ENCODE assay signal across 14 cellular contexts in the genomic region with DNA sequence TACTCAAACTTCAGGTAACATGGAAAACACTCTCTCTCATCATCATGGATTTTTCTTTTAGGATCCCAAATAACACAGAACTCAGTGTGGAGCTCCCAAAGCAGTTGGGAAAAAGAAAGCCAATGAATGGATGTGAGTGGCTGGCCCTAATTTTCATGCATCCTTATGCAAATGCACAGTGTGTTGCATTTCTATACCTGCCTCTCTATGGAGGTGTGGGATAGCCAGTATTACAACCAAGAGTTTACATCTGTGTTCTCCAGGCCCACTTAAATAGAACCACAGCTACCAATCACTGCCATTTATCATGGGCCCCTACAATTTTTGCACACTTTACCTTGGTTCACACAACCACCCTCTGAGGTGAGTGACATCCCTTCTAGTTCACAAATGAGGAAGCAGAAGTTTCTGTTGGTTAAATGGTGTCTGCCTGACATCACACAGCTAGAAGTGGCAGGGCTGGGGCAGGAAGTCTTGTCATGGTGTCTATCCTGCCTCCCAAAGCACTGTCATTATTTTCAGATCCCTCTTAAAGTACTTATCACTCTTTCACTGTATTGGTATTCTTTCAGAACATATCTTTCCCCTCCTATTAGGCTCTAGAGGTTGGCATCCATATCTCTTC. TPM values are rescaled to one million over a fixed set of nuclear protein-coding genes. Genes with fewer than 3 reads are reported as not detected.
DNase-seq lines count a peak whose midpoint lies in the region; ATAC-seq, FAIRE-seq and TF ChIP-seq lines count a peak whose summit lies in the region.
"Had no signal": no experiment of that assay in that cellular context is flagged by ENCODE, and none has a peak within 500 bp of the region (broad histone marks: within the 10 kb centered on the region; RNA-seq: fewer than 3 reads in every experiment).

No MANE protein-coding gene starts in this region.

- RAD21 ChIA-PET in GM12878 (lab: Charles Lee; ENCODE audit: unreplicated experiment): no interaction called here

- no peak overlapping the region for H3K4me2 ChIP-seq in GM12878 (ENCODE audit: control insufficient read depth, insufficient read depth)
- H3K4me2 ChIP-seq: neural progenitor cell had no signal

- no peaks in the 10 kb centered on the region for H3K79me2 ChIP-seq in GM12878 (ENCODE audit: control insufficient read depth, insufficient read depth, low read length)

- DNase-seq in GM12878 (ENCODE audit: low read depth, low spot score) (no peak), GM19238 (ENCODE audit: insufficient read length, low spot score) (no peak), type B pancreatic cell (ENCODE audit: extremely low spot score, unreplicated experiment) (no peak), GM10266 (ENCODE audit: extremely low spot score) (no peak), HuH-7.5 (ENCODE audit: low spot score) (no peak)
- DNase-seq: activated effector memory CD4-positive, alpha-beta T cell treated with Interleukin-2 at 50 U/mL for 16 hours; CD8-positive, alpha-beta memory T cell; stimulated activated CD4-positive, alpha-beta T cell treated with anti-CD3 and anti-CD28 coated beads, Interleukin-4, amount 100 ng/mL, for 1 hour; transverse colon had no signal

- BruUV-seq in GM12878 (replicated peaks; lab: Mats Ljungman, UMichigan): no TSS peak

- H3K9me3 ChIP-seq in GM12878 (replicated peaks; ENCODE audit: control insufficient read depth, insufficient read depth, low read length): no peaks in the 10 kb centered on the region; the same call in 2 of the 3 replicates
- H3K9me3 ChIP-seq: transverse colon had no signal

- ATAC-seq in GM18511 (IDR thresholded peaks at IDR 0.05; ENCODE audit: unreplicated experiment): peak; percentile 92
- ATAC-seq in GM21526 (IDR thresholded peaks at IDR 0.05; ENCODE audit: low FRiP score, unreplicated experiment): peak; percentile 100
- ATAC-seq in HG03103 (IDR thresholded peaks at IDR 0.05; ENCODE audit: low read depth, unreplicated experiment): peak; percentile 99
- ATAC-seq in GM12878: peak; percentile 90

- POLR2A ChIA-PET in GM12878 (lab: Charles Lee): interaction anchor here (0.5 kb wide), 1 partner anchor 50 kb away, joined by 4 read pairs; no protein-coding TSS in a partner anchor

- H3K9me3 Mint-ChIP-seq in type B pancreatic cell: no peaks in the 10 kb centered on the region
- H3K9me3 Mint-ChIP-seq: CD8-positive, alpha-beta memory T cell had no signal

- H3K4me3 ChIP-seq in GM12878: no peak overlapping the region
- H3K4me3 ChIP-seq: neural progenitor cell, transverse colon had no signal

- H3K27ac Mint-ChIP-seq in type B pancreatic cell: no peak overlapping the region
- H3K27ac Mint-ChIP-seq: CD8-positive, alpha-beta memory T cell; neural progenitor cell had no signal

- peaks cover 3% of the 10 kb centered on the region for H3K4me1 Mint-ChIP-seq in type B pancreatic cell (ENCODE audit: unreplicated experiment)
- H3K4me1 Mint-ChIP-seq: CD8-positive, alpha-beta memory T cell; neural progenitor cell had no signal

- CTCF ChIA-PET in GM12878 (lab: Yijun Ruan, JAX): interaction anchor here (1.4 to 1.7 kb wide), 2 partner anchors 50 to 541 kb away, joined by 3 read pairs; no protein-coding TSS in a partner anchor

- H3K36me3 ChIP-seq in GM12878 (ENCODE audit: control insufficient read depth in 2 of 2, insufficient read depth in 2 of 2, low read length in 1 of 2): no peaks in the 10 kb centered on the region
- H3K36me3 ChIP-seq: neural progenitor cell, transverse colon had no signal

- H3K4me1 ChIP-seq in GM12878 (ENCODE audit: control insufficient read depth, insufficient read depth, low read length): no peaks in the 10 kb centered on the region
- H3K4me1 ChIP-seq: neural progenitor cell had no signal

- in situ Hi-C loops in GM12878 (cut with MboI): no loop called here

- peak; percentile 7 for FAIRE-seq in GM12878 (lab: Jason Lieb, UNC)
- FAIRE-seq: TTC549 had no signal

- SMC1A ChIA-PET in GM12878 (lab: Charles Lee; ENCODE audit: uncharacterized antibody, unreplicated experiment): interaction anchor here (1.4 to 1.5 kb wide), 2 partner anchors 9 to 12 kb away, joined by 3 to 6 read pairs; no protein-coding TSS in a partner anchor

- no peak for TF ChIP-seq EP300 in GM12878 (IDR thresholded peaks at IDR 0.05; ENCODE audit: borderline replicate concordance in 1 of 2, control insufficient read depth in 1 of 2, low read depth in 2 of 2, low read length in 2 of 2)

- no peak for TF ChIP-seq POLR2A in GM12878 (IDR thresholded peaks at IDR 0.05; ENCODE audit: low read depth, low read length)

- intact Hi-C loops in GM12878 (cut with micrococcal nuclease; ENCODE audit: unreplicated experiment): loop anchor here (5.0 kb wide), 1 partner anchor 59 kb away; no protein-coding TSS in a partner anchor

- H3K4me3 Mint-ChIP-seq in type B pancreatic cell: no peak overlapping the region
- H3K4me3 Mint-ChIP-seq: CD8-positive, alpha-beta memory T cell; neural progenitor cell had no signal

- no peak overlapping the region for H2AFZ ChIP-seq in GM12878 (ENCODE audit: control insufficient read depth, low read depth, low read length)
- H2AFZ ChIP-seq: neural progenitor cell had no signal

- no peak overlapping the region for H3K9ac ChIP-seq in GM12878 (ENCODE audit: control insufficient read depth, insufficient read depth, low read length)
- H3K9ac ChIP-seq: neural progenitor cell had no signal

- no peaks in the 10 kb centered on the region for H3K36me3 Mint-ChIP-seq in type B pancreatic cell
- H3K36me3 Mint-ChIP-seq: CD8-positive, alpha-beta memory T cell; neural progenitor cell had no signal

- H3K27me3 Mint-ChIP-seq in type B pancreatic cell: peaks cover 2% of the 10 kb centered on the region

- no peaks in the 10 kb centered on the region; a peak in 1 of 4 replicates for H3K27me3 ChIP-seq in GM12878 (replicated peaks in 1 of 2; ENCODE audit: control insufficient read depth in 2 of 2, insufficient read depth in 2 of 2, low read length in 1 of 2)
- H3K27me3 ChIP-seq: neural progenitor cell, transverse colon had no signal

- TF ChIP-seq CTCF in GM12878 (IDR thresholded peaks at IDR 0.05 in 2 of 3, conservative IDR thresholded peaks at IDR 0.05 in 1 of 3; ENCODE audit: control insufficient read depth in 2 of 3, extremely low read depth in 1 of 3, insufficient read depth in 1 of 3, low read depth in 3 of 3, low read length in 3 of 3) (no peak), type B pancreatic cell (conservative IDR thresholded peaks at IDR 0.05) (no peak), GM10266 (IDR thresholded peaks at IDR 0.05; ENCODE audit: control insufficient read depth, insufficient read depth, low read depth, missing control alignments) (no peak)

- no peak for TF ChIP-seq RAD21 in GM12878 (IDR thresholded peaks at IDR 0.05; ENCODE audit: insufficient read depth, low read depth, low read length)

- no peaks in the 10 kb centered on the region for H4K20me1 ChIP-seq in GM12878 (ENCODE audit: control insufficient read depth, insufficient read depth)

- no peak overlapping the region for H3K27ac ChIP-seq in GM12878 (ENCODE audit: control insufficient read depth, insufficient read depth)
- H3K27ac ChIP-seq: neural progenitor cell had no signal

TF ChIP-seq in GM12878, 131 proteins besides CTCF, POLR2A, EP300 and RAD21 (continues in another document):
- peak; percentile 60; the same call in 1 of the 2 replicates for TF ChIP-seq CREB1 (IDR thresholded peaks at IDR 0.05; ENCODE audit: low read depth)
- TF ChIP-seq, protein P1, sequence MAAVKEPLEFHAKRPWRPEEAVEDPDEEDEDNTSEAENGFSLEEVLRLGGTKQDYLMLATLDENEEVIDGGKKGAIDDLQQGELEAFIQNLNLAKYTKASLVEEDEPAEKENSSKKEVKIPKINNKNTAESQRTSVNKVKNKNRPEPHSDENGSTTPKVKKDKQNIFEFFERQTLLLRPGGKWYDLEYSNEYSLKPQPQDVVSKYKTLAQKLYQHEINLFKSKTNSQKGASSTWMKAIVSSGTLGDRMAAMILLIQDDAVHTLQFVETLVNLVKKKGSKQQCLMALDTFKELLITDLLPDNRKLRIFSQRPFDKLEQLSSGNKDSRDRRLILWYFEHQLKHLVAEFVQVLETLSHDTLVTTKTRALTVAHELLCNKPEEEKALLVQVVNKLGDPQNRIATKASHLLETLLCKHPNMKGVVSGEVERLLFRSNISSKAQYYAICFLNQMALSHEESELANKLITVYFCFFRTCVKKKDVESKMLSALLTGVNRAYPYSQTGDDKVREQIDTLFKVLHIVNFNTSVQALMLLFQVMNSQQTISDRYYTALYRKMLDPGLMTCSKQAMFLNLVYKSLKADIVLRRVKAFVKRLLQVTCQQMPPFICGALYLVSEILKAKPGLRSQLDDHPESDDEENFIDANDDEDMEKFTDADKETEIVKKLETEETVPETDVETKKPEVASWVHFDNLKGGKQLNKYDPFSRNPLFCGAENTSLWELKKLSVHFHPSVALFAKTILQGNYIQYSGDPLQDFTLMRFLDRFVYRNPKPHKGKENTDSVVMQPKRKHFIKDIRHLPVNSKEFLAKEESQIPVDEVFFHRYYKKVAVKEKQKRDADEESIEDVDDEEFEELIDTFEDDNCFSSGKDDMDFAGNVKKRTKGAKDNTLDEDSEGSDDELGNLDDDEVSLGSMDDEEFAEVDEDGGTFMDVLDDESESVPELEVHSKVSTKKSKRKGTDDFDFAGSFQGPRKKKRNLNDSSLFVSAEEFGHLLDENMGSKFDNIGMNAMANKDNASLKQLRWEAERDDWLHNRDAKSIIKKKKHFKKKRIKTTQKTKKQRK (IDR thresholded peaks at IDR 0.05; ENCODE audit: low read depth, low read length): no peak
- no peak for TF ChIP-seq JUND (IDR thresholded peaks at IDR 0.05; ENCODE audit: low read depth, low read length)

RNA-seq across cellular contexts. Expression of gene MAMDC2, which starts 17.3 kb away (rescaled TPM):
- not detected in 2 replicates for total RNA-seq in GM12878 (2013; cell fraction: nucleolus; rRNA removed)
- total RNA-seq in GM12878 (2014; rRNA removed) (not detected in 2 replicates), GM12878 (2014; rRNA removed; fragmentation: Illumina TruSeq; extraction: Trizol) (not detected in 2 replicates), GM12878 (2021) (not detected in 2 replicates), type B pancreatic cell (ENCODE audit: low replicate concordance) (2.2 and 4.0 TPM in 2 replicates)
- not detected for polyA plus RNA-seq in GM12878 (2011; ENCODE audit: low read depth)
- polyA plus RNA-seq in GM12878 (2011; rRNA removed) (0.01 TPM in 1 of 2 replicates, not detected in the other), GM12878 (2014; fragmentation: Illumina TruSeq; extraction: Trizol) (not detected in 2 replicates), GM12878 (2014; fragmentation: Nextera tagmentation; extraction: Ambion mirVana) (not detected), GM12878 (2014; rRNA removed) (not detected in 2 replicates), GM12878 (2016; fragmentation: Nextera tagmentation; extraction: Ambion mirVana) (under 1 TPM in 1 of 2 experiments, not detected in 1; 0.09 TPM)
- not detected in 2 replicates for polyA plus RNA-seq in GM12878 (2011; cell fraction: cytosol; rRNA removed)
- polyA plus RNA-seq in GM12878 (2011; cell fraction: nucleus; rRNA removed): not detected in 2 replicates
- polyA plus RNA-seq in GM12878 (2012): not detected in 2 replicates
- polyA minus RNA-seq in GM12878 (2011; rRNA and poly(A)+ RNA removed): not detected in 2 replicates
- polyA minus RNA-seq in GM12878 (2011; cell fraction: cytosol; rRNA and poly(A)+ RNA removed): not detected in 2 replicates
- not detected in 2 replicates for polyA minus RNA-seq in GM12878 (2011; cell fraction: nucleus; rRNA and poly(A)+ RNA removed)
- total RNA-seq: CD8-positive, alpha-beta memory T cell had no signal
